In genomic region chr14:103194256-103195045, GRCh38 we compare ENCODE assay signal across 14 cellular contexts.
DNase-seq lines count a peak whose midpoint lies in the region; TF ChIP-seq lines count a peak whose summit lies in the region.
"Had no signal": no experiment of that assay in that cellular context is flagged by ENCODE, and none has a peak within 500 bp of the region (broad histone marks: within the 10 kb centered on the region; RNA-seq: fewer than 3 reads in every experiment).

No MANE protein-coding gene starts in this region.

- no peak overlapping the region for H3K9ac ChIP-seq in adipocyte (ENCODE audit: low read length)

- H3K27ac ChIP-seq in A673 (ENCODE audit: low read depth, low read length, poor library complexity, severe bottlenecking) = no peak overlapping the region
- H3K27ac ChIP-seq: adrenal gland, right lobe of liver, tibial artery had no signal

- H3K9me3 ChIP-seq in A673 (ENCODE audit: low read depth, low read length, poor library complexity, severe bottlenecking) = no peaks in the 10 kb centered on the region
- no peaks in the 10 kb centered on the region for H3K9me3 ChIP-seq in adipocyte (ENCODE audit: control insufficient read depth, low read length)
- H3K9me3 ChIP-seq: adrenal gland, mucosa of descending colon, Peyer's patch, right lobe of liver, tibial artery had no signal

- no TSS peak for BruUV-seq in A673 (replicated peaks; lab: Mats Ljungman, UMichigan)

- DNase-seq in A673 (ENCODE audit: low spot score) (peak; percentile 50), HS-5 (ENCODE audit: low read depth) (peak; percentile 56), adipocyte (ENCODE audit: low read depth) (peak; percentile 92), hepatic stellate cell (ENCODE audit: low spot score) (peak; percentile 32), erythroblast (lab: John Stamatoyannopoulos, UW) (no peak), posterior cingulate gyrus (no peak), NCI-H510A treated with DMSO at 0.1 percent for 48 hours (lab: John Stamatoyannopoulos, UW) (no peak), HT-29 (ENCODE audit: low spot score) (no peak)
- DNase-seq: effector memory CD8-positive, alpha-beta T cell; mucosa of descending colon; right lobe of liver had no signal

- CTCF ChIA-PET in A673 (lab: Charles Lee) = no interaction called here

- peaks cover 10% of the 10 kb centered on the region for H3K4me1 ChIP-seq in A673 (ENCODE audit: insufficient read depth, low read length, poor library complexity, severe bottlenecking)
- peaks cover 23% of the 10 kb centered on the region for H3K4me1 ChIP-seq in adipocyte (ENCODE audit: control insufficient read depth, insufficient read depth, low read length)
- H3K4me1 ChIP-seq: Peyer's patch had no signal

- H3K36me3 ChIP-seq in A673 (ENCODE audit: insufficient read depth, low read length, poor library complexity, severe bottlenecking) = no peaks in the 10 kb centered on the region
- H3K36me3 ChIP-seq in adipocyte (ENCODE audit: control insufficient read depth, insufficient read depth, low read length, severe bottlenecking) = no peaks in the 10 kb centered on the region
- H3K36me3 ChIP-seq: adrenal gland, Peyer's patch, right lobe of liver, tibial artery had no signal

- no peak for TF ChIP-seq CTCF in A673 (conservative IDR thresholded peaks at IDR 0.05; ENCODE audit: low read depth, low read length)

- intact Hi-C loops in A673 (cut with micrococcal nuclease; ENCODE audit: unreplicated experiment) (no loop called here), posterior cingulate gyrus (cut with DNase I) (no loop called here)

- POLR2A ChIA-PET in A673 (lab: Charles Lee; ENCODE audit: low non-redundant PET) = no interaction called here

- no peak for TF ChIP-seq POLR2A in erythroblast (IDR thresholded peaks at IDR 0.05; ENCODE audit: low read length)

- H3K4me3 ChIP-seq in A673 (ENCODE audit: low read depth, low read length, poor library complexity, severe bottlenecking) = no peak overlapping the region
- H3K4me3 ChIP-seq in adipocyte (ENCODE audit: low read length) = no peak overlapping the region
- H3K4me3 ChIP-seq: adrenal gland, mucosa of descending colon, Peyer's patch, right lobe of liver, tibial artery had no signal

- no peaks in the 10 kb centered on the region for H3K27me3 ChIP-seq in A673 (replicated peaks; ENCODE audit: insufficient read depth, low read depth, low read length, poor library complexity)
- no peaks in the 10 kb centered on the region for H3K27me3 ChIP-seq in adipocyte (replicated peaks; ENCODE audit: control insufficient read depth, insufficient read depth, low read length)
- H3K27me3 ChIP-seq: adrenal gland, Peyer's patch, right lobe of liver had no signal

Comparison
In these comparisons a context has a peak if more than half of its experiments do, and no peak if none do; other contexts are left out.
1. DNase-seq: peak in A673 (single experiment), HS-5 (single experiment), adipocyte (single experiment) and hepatic stellate cell (single experiment); none in erythroblast (0 of 2), posterior cingulate gyrus (0 of 10), NCI-H510A treated with DMSO at 0.1 percent for 48 hours (single experiment) and HT-29 (single experiment).